20 cellular contexts compared by ENCODE assay signal in genomic region chr9:38228331-38229122, GRCh38.
DNase-seq lines count a peak whose midpoint lies in the region; ATAC-seq and TF ChIP-seq lines count a peak whose summit lies in the region.
"Had no signal": no experiment of that assay in that cellular context is flagged by ENCODE, and none has a peak within 500 bp of the region (broad histone marks: within the 10 kb centered on the region; RNA-seq: fewer than 3 reads in every experiment).

No MANE protein-coding gene starts in this region.

- H3K27ac ChIP-seq in esophagus squamous epithelium: no peak overlapping the region
- H3K27ac ChIP-seq: heart left ventricle, tibial artery had no signal

- intact Hi-C loops in esophagus squamous epithelium (cut with DNase I) (no loop called here), sciatic nerve (cut with DNase I) (no loop called here)

- no peaks in the 10 kb centered on the region for H3K36me3 ChIP-seq in esophagus squamous epithelium
- H3K36me3 ChIP-seq: heart left ventricle, tibial artery had no signal

- peak overlapping the region in 4 of 5 experiments; percentile 57 to 92 (median 90) for H3K27ac Mint-ChIP-seq in brain
- H3K27ac Mint-ChIP-seq: CD4-positive, alpha-beta memory T cell; dendritic cell treated with granulocyte-macrophage colony-stimulating factor and Interleukin-4, amounts not matched to agents 40 ng/mL and 50 ng/mL, for 4 days; HFFc6 had no signal

- peak overlapping the region in 2 of 5 experiments; percentile 22 to 74 for H3K4me3 Mint-ChIP-seq in brain
- H3K4me3 Mint-ChIP-seq: dendritic cell treated with granulocyte-macrophage colony-stimulating factor and Interleukin-4, amounts not matched to agents 40 ng/mL and 50 ng/mL, for 4 days; HFFc6 had no signal

- H3K36me3 Mint-ChIP-seq in brain: no peaks in the 10 kb centered on the region
- H3K36me3 Mint-ChIP-seq: CD4-positive, alpha-beta memory T cell had no signal

- no peaks in the 10 kb centered on the region for H3K27me3 Mint-ChIP-seq in brain

- no peak for ATAC-seq in sciatic nerve
- ATAC-seq: body of pancreas, esophagus mucosa, heart left ventricle had no signal

- TF ChIP-seq CTCF in brain (conservative IDR thresholded peaks at IDR 0.05): no peak
- no peak for TF ChIP-seq CTCF in esophagus squamous epithelium (IDR thresholded peaks at IDR 0.05)

- peaks cover 0 to 19% (median 15%) of the 10 kb centered on the region in 3 donors for H3K4me1 ChIP-seq in esophagus squamous epithelium

- peaks cover 0 to 22% (median 0%) of the 10 kb centered on the region in 4 donors for H3K27me3 ChIP-seq in esophagus squamous epithelium
- H3K27me3 ChIP-seq: body of pancreas had no signal

- H3K4me3 ChIP-seq in esophagus squamous epithelium: no peak overlapping the region
- H3K4me3 ChIP-seq: body of pancreas, heart left ventricle, tibial artery had no signal

- peaks cover 0 to 3% (median 0%) of the 10 kb centered on the region in 5 experiments for H3K9me3 Mint-ChIP-seq in brain
- H3K9me3 Mint-ChIP-seq: dendritic cell treated with granulocyte-macrophage colony-stimulating factor and Interleukin-4, amounts not matched to agents 40 ng/mL and 50 ng/mL, for 4 days; HFFc6 had no signal

- peaks cover 60% of the 10 kb centered on the region for H3K4me1 Mint-ChIP-seq in brain

- H3K9me3 ChIP-seq in esophagus squamous epithelium: no peaks in the 10 kb centered on the region
- H3K9me3 ChIP-seq: body of pancreas, heart left ventricle, tibial artery had no signal

- no peak for TF ChIP-seq POLR2A in esophagus squamous epithelium (IDR thresholded peaks at IDR 0.05)

- peak; percentile 32 for DNase-seq in NCI-H2107 treated with DMSO at 0.1 percent for 48 hours (lab: John Stamatoyannopoulos, UW; ENCODE audit: unreplicated experiment)
- DNase-seq in NCI-H2107 (lab: John Stamatoyannopoulos, UW): no peak
- peak; percentile 69 for DNase-seq in NCI-H2171 (lab: John Stamatoyannopoulos, UW)
- peak; percentile 68 for DNase-seq in retina
- no peak for DNase-seq in esophagus squamous epithelium (lab: John Stamatoyannopoulos, UW)
- DNase-seq in sciatic nerve (ENCODE audit: low spot score): no peak
- DNase-seq in COLO829 (ENCODE audit: low spot score): no peak
- DNase-seq: activated naive CD4-positive, alpha-beta T cell treated with Interleukin-2 at 50 U/mL for 16 hours; body of pancreas; heart left ventricle; HFFc6; kidney; midbrain; nucleus accumbens; stimulated activated CD4-positive, alpha-beta T cell treated with anti-CD3 and anti-CD28 coated beads, Interleukin-4, amount 100 ng/mL, for 4 hours; tibial artery had no signal

- WGBS in esophagus squamous epithelium, 2 donors: 40 to 53% methylated on average over 13 of the region's 13 CpGs

Comparison
In these comparisons a context has a peak if more than half of its experiments do, and no peak if none do; other contexts are left out.
1. DNase-seq: peak in NCI-H2107 treated with DMSO at 0.1 percent for 48 hours (single experiment), NCI-H2171 (single experiment) and retina (single experiment); none in NCI-H2107 (single experiment), esophagus squamous epithelium (single experiment), sciatic nerve (single experiment) and COLO829 (single experiment).